ENCODE assay signal across 1 cellular context in the genomic region with DNA sequence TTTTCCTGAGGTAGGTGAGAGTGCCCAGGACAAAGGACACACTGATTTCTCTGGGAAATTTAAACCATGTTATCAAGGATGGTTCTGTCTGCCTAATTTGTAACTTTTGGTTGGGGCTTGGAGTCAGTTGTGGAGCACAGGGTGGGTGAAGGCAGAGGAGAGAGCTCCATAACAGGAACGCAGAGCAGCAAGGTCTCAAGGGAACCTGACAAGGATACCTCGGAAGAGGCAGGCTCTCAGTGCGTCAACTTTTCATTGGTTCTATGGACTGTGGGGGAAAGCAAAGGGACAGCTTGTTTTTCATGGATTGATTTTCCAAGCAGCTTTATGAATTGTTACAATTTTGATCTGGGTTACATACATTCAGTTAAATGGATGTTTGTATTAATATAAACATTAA.
TF ChIP-seq lines count a peak whose summit lies in the region.

No MANE protein-coding gene starts in this region.

TF ChIP-seq in H1, 55 proteins besides CTCF, POLR2A, EP300 and RAD21 (continued from another document):
- TF ChIP-seq, protein P1, sequence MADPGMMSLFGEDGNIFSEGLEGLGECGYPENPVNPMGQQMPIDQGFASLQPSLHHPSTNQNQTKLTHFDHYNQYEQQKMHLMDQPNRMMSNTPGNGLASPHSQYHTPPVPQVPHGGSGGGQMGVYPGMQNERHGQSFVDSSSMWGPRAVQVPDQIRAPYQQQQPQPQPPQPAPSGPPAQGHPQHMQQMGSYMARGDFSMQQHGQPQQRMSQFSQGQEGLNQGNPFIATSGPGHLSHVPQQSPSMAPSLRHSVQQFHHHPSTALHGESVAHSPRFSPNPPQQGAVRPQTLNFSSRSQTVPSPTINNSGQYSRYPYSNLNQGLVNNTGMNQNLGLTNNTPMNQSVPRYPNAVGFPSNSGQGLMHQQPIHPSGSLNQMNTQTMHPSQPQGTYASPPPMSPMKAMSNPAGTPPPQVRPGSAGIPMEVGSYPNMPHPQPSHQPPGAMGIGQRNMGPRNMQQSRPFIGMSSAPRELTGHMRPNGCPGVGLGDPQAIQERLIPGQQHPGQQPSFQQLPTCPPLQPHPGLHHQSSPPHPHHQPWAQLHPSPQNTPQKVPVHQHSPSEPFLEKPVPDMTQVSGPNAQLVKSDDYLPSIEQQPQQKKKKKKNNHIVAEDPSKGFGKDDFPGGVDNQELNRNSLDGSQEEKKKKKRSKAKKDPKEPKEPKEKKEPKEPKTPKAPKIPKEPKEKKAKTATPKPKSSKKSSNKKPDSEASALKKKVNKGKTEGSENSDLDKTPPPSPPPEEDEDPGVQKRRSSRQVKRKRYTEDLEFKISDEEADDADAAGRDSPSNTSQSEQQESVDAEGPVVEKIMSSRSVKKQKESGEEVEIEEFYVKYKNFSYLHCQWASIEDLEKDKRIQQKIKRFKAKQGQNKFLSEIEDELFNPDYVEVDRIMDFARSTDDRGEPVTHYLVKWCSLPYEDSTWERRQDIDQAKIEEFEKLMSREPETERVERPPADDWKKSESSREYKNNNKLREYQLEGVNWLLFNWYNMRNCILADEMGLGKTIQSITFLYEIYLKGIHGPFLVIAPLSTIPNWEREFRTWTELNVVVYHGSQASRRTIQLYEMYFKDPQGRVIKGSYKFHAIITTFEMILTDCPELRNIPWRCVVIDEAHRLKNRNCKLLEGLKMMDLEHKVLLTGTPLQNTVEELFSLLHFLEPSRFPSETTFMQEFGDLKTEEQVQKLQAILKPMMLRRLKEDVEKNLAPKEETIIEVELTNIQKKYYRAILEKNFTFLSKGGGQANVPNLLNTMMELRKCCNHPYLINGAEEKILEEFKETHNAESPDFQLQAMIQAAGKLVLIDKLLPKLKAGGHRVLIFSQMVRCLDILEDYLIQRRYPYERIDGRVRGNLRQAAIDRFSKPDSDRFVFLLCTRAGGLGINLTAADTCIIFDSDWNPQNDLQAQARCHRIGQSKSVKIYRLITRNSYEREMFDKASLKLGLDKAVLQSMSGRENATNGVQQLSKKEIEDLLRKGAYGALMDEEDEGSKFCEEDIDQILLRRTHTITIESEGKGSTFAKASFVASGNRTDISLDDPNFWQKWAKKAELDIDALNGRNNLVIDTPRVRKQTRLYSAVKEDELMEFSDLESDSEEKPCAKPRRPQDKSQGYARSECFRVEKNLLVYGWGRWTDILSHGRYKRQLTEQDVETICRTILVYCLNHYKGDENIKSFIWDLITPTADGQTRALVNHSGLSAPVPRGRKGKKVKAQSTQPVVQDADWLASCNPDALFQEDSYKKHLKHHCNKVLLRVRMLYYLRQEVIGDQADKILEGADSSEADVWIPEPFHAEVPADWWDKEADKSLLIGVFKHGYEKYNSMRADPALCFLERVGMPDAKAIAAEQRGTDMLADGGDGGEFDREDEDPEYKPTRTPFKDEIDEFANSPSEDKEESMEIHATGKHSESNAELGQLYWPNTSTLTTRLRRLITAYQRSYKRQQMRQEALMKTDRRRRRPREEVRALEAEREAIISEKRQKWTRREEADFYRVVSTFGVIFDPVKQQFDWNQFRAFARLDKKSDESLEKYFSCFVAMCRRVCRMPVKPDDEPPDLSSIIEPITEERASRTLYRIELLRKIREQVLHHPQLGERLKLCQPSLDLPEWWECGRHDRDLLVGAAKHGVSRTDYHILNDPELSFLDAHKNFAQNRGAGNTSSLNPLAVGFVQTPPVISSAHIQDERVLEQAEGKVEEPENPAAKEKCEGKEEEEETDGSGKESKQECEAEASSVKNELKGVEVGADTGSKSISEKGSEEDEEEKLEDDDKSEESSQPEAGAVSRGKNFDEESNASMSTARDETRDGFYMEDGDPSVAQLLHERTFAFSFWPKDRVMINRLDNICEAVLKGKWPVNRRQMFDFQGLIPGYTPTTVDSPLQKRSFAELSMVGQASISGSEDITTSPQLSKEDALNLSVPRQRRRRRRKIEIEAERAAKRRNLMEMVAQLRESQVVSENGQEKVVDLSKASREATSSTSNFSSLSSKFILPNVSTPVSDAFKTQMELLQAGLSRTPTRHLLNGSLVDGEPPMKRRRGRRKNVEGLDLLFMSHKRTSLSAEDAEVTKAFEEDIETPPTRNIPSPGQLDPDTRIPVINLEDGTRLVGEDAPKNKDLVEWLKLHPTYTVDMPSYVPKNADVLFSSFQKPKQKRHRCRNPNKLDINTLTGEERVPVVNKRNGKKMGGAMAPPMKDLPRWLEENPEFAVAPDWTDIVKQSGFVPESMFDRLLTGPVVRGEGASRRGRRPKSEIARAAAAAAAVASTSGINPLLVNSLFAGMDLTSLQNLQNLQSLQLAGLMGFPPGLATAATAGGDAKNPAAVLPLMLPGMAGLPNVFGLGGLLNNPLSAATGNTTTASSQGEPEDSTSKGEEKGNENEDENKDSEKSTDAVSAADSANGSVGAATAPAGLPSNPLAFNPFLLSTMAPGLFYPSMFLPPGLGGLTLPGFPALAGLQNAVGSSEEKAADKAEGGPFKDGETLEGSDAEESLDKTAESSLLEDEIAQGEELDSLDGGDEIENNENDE (IDR thresholded peaks at IDR 0.05; ENCODE audit: insufficient replicate concordance, low read length), result no peak
- TF ChIP-seq, protein P2, sequence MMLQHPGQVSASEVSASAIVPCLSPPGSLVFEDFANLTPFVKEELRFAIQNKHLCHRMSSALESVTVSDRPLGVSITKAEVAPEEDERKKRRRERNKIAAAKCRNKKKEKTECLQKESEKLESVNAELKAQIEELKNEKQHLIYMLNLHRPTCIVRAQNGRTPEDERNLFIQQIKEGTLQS (IDR thresholded peaks at IDR 0.05; ENCODE audit: insufficient read depth, low read depth, low read length), result no peak
- TF ChIP-seq BACH1 (IDR thresholded peaks at IDR 0.05; ENCODE audit: low read length) (no peak), SIRT6 (IDR thresholded peaks at IDR 0.05; ENCODE audit: low read length) (no peak)
TF ChIP-seq in H1: peak in this region for 0.
